Comparison of ENCODE assay signal across 1 cellular context in the genomic region with DNA sequence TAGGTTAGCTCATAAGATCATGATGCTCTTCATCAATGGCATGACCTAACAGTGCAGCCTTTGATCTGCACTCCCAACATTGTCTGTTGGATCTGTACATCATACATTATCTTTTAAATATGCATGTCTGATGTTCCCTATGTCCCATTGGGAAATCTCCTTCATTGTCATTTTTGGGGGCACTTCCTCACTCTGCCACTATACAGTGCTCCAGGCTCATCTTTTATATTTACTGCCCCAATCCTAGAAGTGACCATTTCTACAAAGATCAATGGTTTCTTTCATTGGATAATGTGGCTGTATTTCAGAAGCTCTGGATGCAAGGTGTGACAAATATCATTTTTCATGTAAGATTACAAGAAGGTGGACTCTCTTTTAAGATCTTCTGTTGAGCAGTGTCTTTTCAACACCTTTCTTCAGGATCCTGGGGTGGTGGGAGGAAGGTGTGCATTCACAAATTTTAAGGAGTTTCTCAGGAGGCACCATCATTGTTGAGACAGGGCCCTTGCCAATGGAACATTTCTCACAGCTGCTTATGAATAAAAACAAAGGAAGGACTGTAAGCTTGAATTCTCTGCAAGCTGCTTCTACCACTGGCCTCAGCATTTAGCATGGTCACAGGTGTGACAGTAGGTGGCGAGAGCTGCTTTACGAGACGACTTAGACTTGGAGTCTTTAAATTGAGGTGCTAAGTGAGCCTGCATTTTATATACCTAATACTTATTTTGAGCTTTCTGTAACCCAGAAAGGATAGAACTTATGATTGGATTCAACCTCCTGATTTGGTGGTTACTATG.
TF ChIP-seq lines count a peak whose summit lies in the region.

No MANE protein-coding gene starts in this region.

TF ChIP-seq in GM23338, 12 proteins besides CTCF, POLR2A, EP300 and RAD21 (continued from another document):
- TF ChIP-seq EZH2 (IDR thresholded peaks at IDR 0.05; ENCODE audit: low read depth, unreplicated experiment): no peak
- TF ChIP-seq, protein P1, sequence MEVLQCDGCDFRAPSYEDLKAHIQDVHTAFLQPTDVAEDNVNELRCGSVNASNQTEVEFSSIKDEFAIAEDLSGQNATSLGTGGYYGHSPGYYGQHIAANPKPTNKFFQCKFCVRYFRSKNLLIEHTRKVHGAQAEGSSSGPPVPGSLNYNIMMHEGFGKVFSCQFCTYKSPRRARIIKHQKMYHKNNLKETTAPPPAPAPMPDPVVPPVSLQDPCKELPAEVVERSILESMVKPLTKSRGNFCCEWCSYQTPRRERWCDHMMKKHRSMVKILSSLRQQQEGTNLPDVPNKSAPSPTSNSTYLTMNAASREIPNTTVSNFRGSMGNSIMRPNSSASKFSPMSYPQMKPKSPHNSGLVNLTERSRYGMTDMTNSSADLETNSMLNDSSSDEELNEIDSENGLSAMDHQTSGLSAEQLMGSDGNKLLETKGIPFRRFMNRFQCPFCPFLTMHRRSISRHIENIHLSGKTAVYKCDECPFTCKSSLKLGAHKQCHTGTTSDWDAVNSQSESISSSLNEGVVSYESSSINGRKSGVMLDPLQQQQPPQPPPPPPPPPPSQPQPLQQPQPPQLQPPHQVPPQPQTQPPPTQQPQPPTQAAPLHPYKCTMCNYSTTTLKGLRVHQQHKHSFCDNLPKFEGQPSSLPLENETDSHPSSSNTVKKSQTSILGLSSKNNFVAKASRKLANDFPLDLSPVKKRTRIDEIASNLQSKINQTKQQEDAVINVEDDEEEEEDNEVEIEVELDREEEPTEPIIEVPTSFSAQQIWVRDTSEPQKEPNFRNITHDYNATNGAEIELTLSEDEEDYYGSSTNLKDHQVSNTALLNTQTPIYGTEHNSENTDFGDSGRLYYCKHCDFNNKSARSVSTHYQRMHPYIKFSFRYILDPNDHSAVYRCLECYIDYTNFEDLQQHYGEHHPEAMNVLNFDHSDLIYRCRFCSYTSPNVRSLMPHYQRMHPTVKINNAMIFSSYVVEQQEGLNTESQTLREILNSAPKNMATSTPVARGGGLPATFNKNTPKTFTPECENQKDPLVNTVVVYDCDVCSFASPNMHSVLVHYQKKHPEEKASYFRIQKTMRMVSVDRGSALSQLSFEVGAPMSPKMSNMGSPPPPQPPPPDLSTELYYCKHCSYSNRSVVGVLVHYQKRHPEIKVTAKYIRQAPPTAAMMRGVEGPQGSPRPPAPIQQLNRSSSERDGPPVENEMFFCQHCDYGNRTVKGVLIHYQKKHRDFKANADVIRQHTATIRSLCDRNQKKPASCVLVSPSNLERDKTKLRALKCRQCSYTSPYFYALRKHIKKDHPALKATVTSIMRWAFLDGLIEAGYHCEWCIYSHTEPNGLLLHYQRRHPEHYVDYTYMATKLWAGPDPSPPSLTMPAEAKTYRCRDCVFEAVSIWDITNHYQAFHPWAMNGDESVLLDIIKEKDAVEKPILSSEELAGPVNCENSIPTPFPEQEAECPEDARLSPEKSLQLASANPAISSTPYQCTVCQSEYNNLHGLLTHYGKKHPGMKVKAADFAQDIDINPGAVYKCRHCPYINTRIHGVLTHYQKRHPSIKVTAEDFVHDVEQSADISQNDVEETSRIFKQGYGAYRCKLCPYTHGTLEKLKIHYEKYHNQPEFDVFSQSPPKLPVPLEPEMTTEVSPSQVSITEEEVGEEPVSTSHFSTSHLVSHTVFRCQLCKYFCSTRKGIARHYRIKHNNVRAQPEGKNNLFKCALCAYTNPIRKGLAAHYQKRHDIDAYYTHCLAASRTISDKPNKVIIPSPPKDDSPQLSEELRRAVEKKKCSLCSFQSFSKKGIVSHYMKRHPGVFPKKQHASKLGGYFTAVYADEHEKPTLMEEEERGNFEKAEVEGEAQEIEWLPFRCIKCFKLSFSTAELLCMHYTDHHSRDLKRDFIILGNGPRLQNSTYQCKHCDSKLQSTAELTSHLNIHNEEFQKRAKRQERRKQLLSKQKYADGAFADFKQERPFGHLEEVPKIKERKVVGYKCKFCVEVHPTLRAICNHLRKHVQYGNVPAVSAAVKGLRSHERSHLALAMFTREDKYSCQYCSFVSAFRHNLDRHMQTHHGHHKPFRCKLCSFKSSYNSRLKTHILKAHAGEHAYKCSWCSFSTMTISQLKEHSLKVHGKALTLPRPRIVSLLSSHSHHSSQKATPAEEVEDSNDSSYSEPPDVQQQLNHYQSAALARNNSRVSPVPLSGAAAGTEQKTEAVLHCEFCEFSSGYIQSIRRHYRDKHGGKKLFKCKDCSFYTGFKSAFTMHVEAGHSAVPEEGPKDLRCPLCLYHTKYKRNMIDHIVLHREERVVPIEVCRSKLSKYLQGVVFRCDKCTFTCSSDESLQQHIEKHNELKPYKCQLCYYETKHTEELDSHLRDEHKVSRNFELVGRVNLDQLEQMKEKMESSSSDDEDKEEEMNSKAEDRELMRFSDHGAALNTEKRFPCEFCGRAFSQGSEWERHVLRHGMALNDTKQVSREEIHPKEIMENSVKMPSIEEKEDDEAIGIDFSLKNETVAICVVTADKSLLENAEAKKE (CRISPR knock-in tag; IDR thresholded peaks at IDR 0.05): peak; percentile 65; the same call in 1 of the 2 replicates
- TF ChIP-seq EZH2phosphoT487 (IDR thresholded peaks at IDR 0.05; ENCODE audit: unreplicated experiment): no peak
